ENCODE assay signal across 16 cellular contexts in the genomic region with DNA sequence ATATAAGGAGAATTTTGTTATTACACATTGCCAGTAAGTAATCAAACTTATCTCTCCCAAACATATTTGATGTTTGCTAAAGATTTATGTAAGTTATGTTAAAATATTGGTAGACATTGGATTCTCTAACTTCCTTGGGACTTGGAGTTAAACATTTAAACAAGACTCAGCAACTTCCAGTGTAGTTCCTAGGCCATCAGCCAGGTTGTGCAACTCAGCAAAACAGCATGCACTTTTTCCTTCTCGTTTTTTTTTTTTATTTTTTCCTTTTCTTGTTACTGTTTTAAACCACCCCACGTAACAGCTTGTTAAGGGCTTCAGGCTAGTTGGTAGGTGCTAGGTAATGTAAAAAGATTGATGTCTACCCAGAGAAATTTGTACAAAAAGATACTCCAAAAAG.
A peak's percentile ranks its signal among the peaks of the same experiment; 100 is the strongest.
DNase-seq lines count a peak whose midpoint lies in the region; ATAC-seq, FAIRE-seq and TF ChIP-seq lines count a peak whose summit lies in the region.
"Had no signal": no experiment of that assay in that cellular context is flagged by ENCODE, and none has a peak within 500 bp of the region (broad histone marks: within the 10 kb centered on the region; RNA-seq: fewer than 3 reads in every experiment).

No MANE protein-coding gene starts in this region.

- H3K23ac ChIP-seq in H1 (ENCODE audit: insufficient read length) = no peak overlapping the region

- no peak overlapping the region for H2BK120ac ChIP-seq in H1 (replicated peaks; ENCODE audit: low read depth, low read length)

- TF ChIP-seq POLR2A in A549 (IDR thresholded peaks at IDR 0.05; ENCODE audit: low read length) (no peak), H1 (IDR thresholded peaks at IDR 0.05; ENCODE audit: control extremely low read depth in 1 of 2, low read depth in 2 of 2, low read length in 2 of 2) (no peak)

- no peak overlapping the region for H3K27ac Mint-ChIP-seq in activated CD4-positive, alpha-beta memory T cell treated with anti-CD3 and anti-CD28 coated beads for 36 hours

- H4K20me1 ChIP-seq in H1 (replicated peaks in 1 of 2; ENCODE audit: control insufficient read depth in 1 of 2, insufficient read depth in 2 of 2, low read length in 2 of 2) = no peaks in the 10 kb centered on the region
- H4K20me1 ChIP-seq in keratinocyte (ENCODE audit: control insufficient read depth, extremely low read depth, insufficient read depth, low read length) = no peaks in the 10 kb centered on the region

- H3K36me3 ChIP-seq in H1 (ENCODE audit: control insufficient read depth in 2 of 4, insufficient read depth in 4 of 4, low read length in 3 of 4) (no peaks in the 10 kb centered on the region), keratinocyte (ENCODE audit: control insufficient read depth in 2 of 2, extremely low read depth in 1 of 2, insufficient read depth in 2 of 2, low read length in 2 of 2) (no peaks in the 10 kb centered on the region)
- H3K36me3 ChIP-seq: upper lobe of left lung had no signal

- ATAC-seq in A549 = no peak
- ATAC-seq: left colon had no signal

- H3K79me1 ChIP-seq in H1 (ENCODE audit: low read depth, low read length) = no peaks in the 10 kb centered on the region

- H2AK5ac ChIP-seq in H1 (ENCODE audit: low read depth, low read length) = no peak overlapping the region

- no peak for DNase-seq in A549 (ENCODE audit: low read depth in 1 of 2, low spot score in 1 of 2)
- peak; percentile 1 for DNase-seq in HuH-7 (ENCODE audit: low spot score)
- no peak for DNase-seq in H1 (ENCODE audit: low read depth in 1 of 2, low spot score in 2 of 2)
- DNase-seq in keratinocyte (ENCODE audit: low read depth, low spot score) = no peak
- no peak for DNase-seq in posterior vena cava (ENCODE audit: low spot score)
- no peak for DNase-seq in activated CD4-positive, alpha-beta memory T cell treated with anti-CD3 and anti-CD28 coated beads for 36 hours
- DNase-seq in HPDE6-E6E7 (ENCODE audit: extremely low spot score) = no peak
- no peak for DNase-seq in globus pallidus (ENCODE audit: low spot score)
- DNase-seq: activated naive CD4-positive, alpha-beta T cell treated with Interleukin-2 at 50 U/mL for 16 hours; head of caudate nucleus; NCI-H2029 treated with DMSO at 0.1 percent for 48 hours; NCI-H748 treated with DMSO at 0.1 percent for 48 hours; upper lobe of left lung had no signal

- no peaks in the 10 kb centered on the region for H3K23me2 ChIP-seq in H1 (ENCODE audit: low read depth, low read length)

- TF ChIP-seq RAD21 in A549 (conservative IDR thresholded peaks at IDR 0.05 in 1 of 2, IDR thresholded peaks at IDR 0.05 in 1 of 2) (no peak), H1 (IDR thresholded peaks at IDR 0.05 in 1 of 2, conservative IDR thresholded peaks at IDR 0.05 in 1 of 2; ENCODE audit: low read depth in 2 of 2, low read length in 2 of 2) (no peak; a peak in 1 of 4 replicates)

- H3K18ac ChIP-seq in H1 (ENCODE audit: extremely low read depth, low read length) = no peak overlapping the region

- CTCF ChIA-PET in A549 (lab: Yijun Ruan, JAX) (interaction anchor here (0.7 kb wide), 1 partner anchor 769 kb away, joined by 3 read pairs; no protein-coding TSS in a partner anchor), H1 (lab: Charles Lee; ENCODE audit: partially characterized antibody) (interaction anchor here (1.2 kb wide), 1 partner anchor 35 kb away, joined by 3 read pairs; no protein-coding TSS in a partner anchor)
- CTCF ChIA-PET in activated CD4-positive, alpha-beta memory T cell treated with anti-CD3 and anti-CD28 coated beads for 36 hours (lab: Charles Lee) = no interaction called here

- H3K36me3 Mint-ChIP-seq in activated CD4-positive, alpha-beta memory T cell treated with anti-CD3 and anti-CD28 coated beads for 36 hours = no peaks in the 10 kb centered on the region

- H3K4ac ChIP-seq in H1 (replicated peaks; ENCODE audit: insufficient read length, low read depth, low read length) = no peak overlapping the region

- H3K27me3 ChIP-seq in H1 (replicated peaks in 1 of 4; ENCODE audit: control insufficient read depth in 3 of 4, extremely low read depth in 1 of 4, insufficient read depth in 3 of 4, low read length in 3 of 4) (no peaks in the 10 kb centered on the region), keratinocyte (ENCODE audit: control insufficient read depth, extremely low read depth, insufficient read depth, low read length) (no peaks in the 10 kb centered on the region)
- H3K27me3 ChIP-seq: upper lobe of left lung had no signal

- H2BK12ac ChIP-seq in H1 (ENCODE audit: low read depth, low read length) = no peak overlapping the region

- no peaks in the 10 kb centered on the region for H3K4me1 Mint-ChIP-seq in activated CD4-positive, alpha-beta memory T cell treated with anti-CD3 and anti-CD28 coated beads for 36 hours (ENCODE audit: low read depth)
- H3K4me1 Mint-ChIP-seq: neural crest cell had no signal

- H3K9me1 ChIP-seq in keratinocyte (ENCODE audit: control insufficient read depth, extremely low read depth, insufficient read depth, low read length) = no peaks in the 10 kb centered on the region

- TF ChIP-seq EP300 in A549 (IDR thresholded peaks at IDR 0.05) (no peak), H1 (IDR thresholded peaks at IDR 0.05; ENCODE audit: borderline replicate concordance in 1 of 2, low read depth in 2 of 2, low read length in 2 of 2) (no peak)

- H3K4me3 ChIP-seq in A549 (no peak overlapping the region), H1 (ENCODE audit: extremely low read depth in 1 of 4, insufficient read depth in 2 of 4, low read depth in 3 of 4, low read length in 4 of 4) (no peak overlapping the region), keratinocyte (ENCODE audit: control insufficient read depth in 2 of 3, extremely low read depth in 1 of 3, insufficient read depth in 2 of 3, low read depth in 1 of 3, low read length in 3 of 3) (no peak overlapping the region)
- H3K4me3 ChIP-seq: coronary artery, upper lobe of left lung had no signal

- H3K4me2 ChIP-seq in A549 = no peak overlapping the region
- no peak overlapping the region for H3K4me2 ChIP-seq in H1 (ENCODE audit: insufficient read depth in 1 of 2, low read depth in 2 of 2, low read length in 2 of 2)
- no peak overlapping the region for H3K4me2 ChIP-seq in keratinocyte (ENCODE audit: control insufficient read depth, extremely low read depth, insufficient read depth, low read depth, low read length)

- no peak overlapping the region for H2BK5ac ChIP-seq in H1 (ENCODE audit: low read depth, low read length)

- 25% methylated on average over 2 of the region's 2 CpGs for WGBS in A549 (ENCODE audit: missing lambda C conversion rate)
- WGBS in H1 (ENCODE audit: extremely low coverage in 1 of 2, insufficient coverage in 1 of 2, insufficient read length in 1 of 2, insufficient replicate concordance in 2 of 2, low coverage in 1 of 2, low lambda C conversion rate in 2 of 2, missing lambda C conversion rate in 1 of 2), 2 experiments = 60% methylated on average over 2 of the region's 2 CpGs; no CpG with 5 or more reads in 1 of the 2 experiments

- H3K56ac ChIP-seq in H1 (replicated peaks; ENCODE audit: insufficient read length, low read depth, low read length) = no peak overlapping the region

- H3K27me3 Mint-ChIP-seq in activated CD4-positive, alpha-beta memory T cell treated with anti-CD3 and anti-CD28 coated beads for 36 hours = no peaks in the 10 kb centered on the region

- H3K9me3 Mint-ChIP-seq in activated CD4-positive, alpha-beta memory T cell treated with anti-CD3 and anti-CD28 coated beads for 36 hours = no peaks in the 10 kb centered on the region
- H3K9me3 Mint-ChIP-seq: neural crest cell had no signal

- H3K4me3 Mint-ChIP-seq in activated CD4-positive, alpha-beta memory T cell treated with anti-CD3 and anti-CD28 coated beads for 36 hours = no peak overlapping the region
- H3K4me3 Mint-ChIP-seq: neural crest cell had no signal

- no peak overlapping the region for H3K14ac ChIP-seq in H1 (ENCODE audit: insufficient read length)

- H4K91ac ChIP-seq in H1 (replicated peaks; ENCODE audit: insufficient read length, low read length) = no peak overlapping the region

- TF ChIP-seq CTCF in A549 (IDR thresholded peaks at IDR 0.05) = no peak
- no peak for TF ChIP-seq CTCF in H1 (IDR thresholded peaks at IDR 0.05; ENCODE audit: control extremely low read depth in 1 of 3, insufficient read depth in 1 of 3, low read depth in 1 of 3, low read length in 3 of 3)
- peak in 1 of 3 experiments; percentile 37 for TF ChIP-seq CTCF in keratinocyte (optimal IDR thresholded peaks at IDR 0.05 in 1 of 3, IDR thresholded peaks at IDR 0.05 in 1 of 3, conservative IDR thresholded peaks at IDR 0.05 in 1 of 3; ENCODE audit: extremely low read depth in 1 of 3, insufficient read depth in 2 of 3, low read length in 3 of 3)

- no peak overlapping the region for H4K5ac ChIP-seq in H1 (ENCODE audit: insufficient read length, low read depth, low read length)

- H3K9me3 ChIP-seq in A549 (no peaks in the 10 kb centered on the region), H1 (ENCODE audit: insufficient read depth in 2 of 2, low read depth in 1 of 2, low read length in 1 of 2) (no peaks in the 10 kb centered on the region), keratinocyte (ENCODE audit: control insufficient read depth, low read depth, low read length) (no peaks in the 10 kb centered on the region)
- H3K9me3 ChIP-seq: upper lobe of left lung had no signal

- no peak overlapping the region for H2BK20ac ChIP-seq in H1 (ENCODE audit: low read length)

- H3K9ac ChIP-seq in H1 (replicated peaks in 1 of 4; ENCODE audit: extremely low read depth in 1 of 4, low read depth in 3 of 4, low read length in 3 of 4) = no peak overlapping the region
- no peak overlapping the region for H3K9ac ChIP-seq in keratinocyte (ENCODE audit: control insufficient read depth, extremely low read depth, insufficient read depth, low read length)

- no peaks in the 10 kb centered on the region for H3K79me2 ChIP-seq in H1 (ENCODE audit: control insufficient read depth in 1 of 2, insufficient read depth in 2 of 2, low read length in 2 of 2)
- H3K79me2 ChIP-seq in keratinocyte (ENCODE audit: control insufficient read depth, insufficient read depth, low read length) = no peaks in the 10 kb centered on the region

- dilution Hi-C loops in keratinocyte (cut with MboI; ENCODE audit: extremely low pct_ligation_motif_present, low sequenced_read_pairs) = no loop called here

- no peak for FAIRE-seq in A549 (lab: Jason Lieb, UNC)
- FAIRE-seq in H1 (lab: Jason Lieb, UNC) = no peak
- FAIRE-seq in keratinocyte (lab: Jason Lieb, UNC) = no peak

- intact Hi-C loops in posterior vena cava (cut with DNase I) = loop anchor here in 1 of 2 donors (5.0 kb wide), 1 partner anchor 200 kb away; no protein-coding TSS in a partner anchor
- intact Hi-C loops in activated CD4-positive, alpha-beta memory T cell treated with anti-CD3 and anti-CD28 coated beads for 36 hours (cut with micrococcal nuclease) = no loop called here

- no peaks in the 10 kb centered on the region for H3K4me1 ChIP-seq in A549
- no peaks in the 10 kb centered on the region for H3K4me1 ChIP-seq in H1 (replicated peaks in 1 of 4; ENCODE audit: control insufficient read depth in 3 of 4, insufficient read depth in 4 of 4, low read length in 3 of 4)
- H3K4me1 ChIP-seq in keratinocyte (ENCODE audit: control insufficient read depth, extremely low read depth, insufficient read depth, low read length) = peaks cover 25% of the 10 kb centered on the region
- H3K4me1 ChIP-seq: upper lobe of left lung had no signal

- no peak overlapping the region for H3K27ac ChIP-seq in A549
- no peak overlapping the region for H3K27ac ChIP-seq in H1 (ENCODE audit: low read depth, low read length)
- no peak overlapping the region for H3K27ac ChIP-seq in keratinocyte (ENCODE audit: control insufficient read depth, insufficient read depth, low read length)
- H3K27ac ChIP-seq: upper lobe of left lung had no signal

- no peak overlapping the region for H2BK15ac ChIP-seq in H1 (ENCODE audit: low read length)

- POLR2A ChIA-PET in A549 (lab: Yijun Ruan, JAX) (no interaction called here), H1 (lab: Charles Lee; ENCODE audit: partially characterized antibody) (no interaction called here)
- POLR2A ChIA-PET in activated CD4-positive, alpha-beta memory T cell treated with anti-CD3 and anti-CD28 coated beads for 36 hours (lab: Charles Lee) = no interaction called here

- H4K8ac ChIP-seq in H1 (ENCODE audit: extremely low read depth, insufficient read depth, low read length) = no peak overlapping the region

- H2AFZ ChIP-seq in H1 (ENCODE audit: low read length) = no peak overlapping the region
- H2AFZ ChIP-seq in keratinocyte (ENCODE audit: control insufficient read depth, low read length) = peak overlapping the region; percentile 79
